12 cellular contexts compared by ENCODE assay signal in the genomic region with DNA sequence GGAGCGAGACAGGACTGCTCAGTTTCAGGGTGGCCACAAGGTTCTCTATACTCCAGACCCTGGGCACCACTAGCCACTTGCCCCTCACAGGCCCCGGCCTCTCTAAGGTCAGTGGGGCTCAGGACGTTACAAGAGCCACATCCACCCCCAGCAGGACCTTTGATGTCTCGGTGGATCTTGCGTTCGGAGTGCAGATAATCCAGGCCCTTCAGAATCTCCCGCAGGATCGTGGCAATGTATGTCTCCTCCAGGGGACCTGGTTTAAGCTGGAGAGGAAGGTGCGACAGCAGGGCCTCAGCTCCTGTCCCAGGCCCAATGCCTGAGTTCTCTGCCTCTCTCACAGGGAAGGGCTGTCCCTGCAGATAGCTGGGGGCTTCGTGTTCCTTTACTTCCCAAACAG. TPM values are rescaled to one million over a fixed set of nuclear protein-coding genes. Genes with fewer than 3 reads are reported as not detected.
A peak's percentile ranks its signal among the peaks of the same experiment; 100 is the strongest.
DNase-seq lines count a peak whose midpoint lies in the region; ATAC-seq and TF ChIP-seq lines count a peak whose summit lies in the region.
"Had no signal": no experiment of that assay in that cellular context is flagged by ENCODE, and none has a peak within 500 bp of the region (broad histone marks: within the 10 kb centered on the region; RNA-seq: fewer than 3 reads in every experiment).

No MANE protein-coding gene starts in this region.

- H2BK15ac ChIP-seq in H9 (ENCODE audit: low read depth, low read length): no peak overlapping the region

- H3K36me3 ChIP-seq in A673 (ENCODE audit: insufficient read depth, low read length, poor library complexity, severe bottlenecking): peaks cover 51% of the 10 kb centered on the region
- H3K36me3 ChIP-seq in osteoblast (ENCODE audit: insufficient read depth, low read length): peaks cover 30% of the 10 kb centered on the region

- no peak overlapping the region for H4K5ac ChIP-seq in H9 (ENCODE audit: insufficient read length, low read depth, low read length)

- H3K79me2 ChIP-seq in H9 (ENCODE audit: insufficient read depth, low read length) (peaks cover 1% of the 10 kb centered on the region; the same call in 1 of the 2 replicates), osteoblast (ENCODE audit: insufficient read depth, low read length) (peaks cover 50% of the 10 kb centered on the region)

- no peak overlapping the region for H3K18ac ChIP-seq in H9 (ENCODE audit: insufficient read length, low read depth, low read length)

- H3K79me1 ChIP-seq in H9 (ENCODE audit: insufficient read depth, low read depth, low read length, poor library complexity, severe bottlenecking): no peaks in the 10 kb centered on the region

- no peak overlapping the region for H2AK5ac ChIP-seq in H9 (ENCODE audit: insufficient read length, low read length)

- no peak for DNase-seq in A673 (ENCODE audit: low spot score)
- no peak for DNase-seq in H9
- DNase-seq in chondrocyte (ENCODE audit: low spot score): peak; percentile 55
- peak; percentile 65 for DNase-seq in osteoblast (ENCODE audit: insufficient read length, low spot score, missing footprints)
- DNase-seq in AML-193 (lab: John Stamatoyannopoulos, UW): no peak
- no peak for DNase-seq in retina
- no peak for DNase-seq in NCI-H146 treated with DMSO at 0.1 percent for 48 hours (lab: John Stamatoyannopoulos, UW; ENCODE audit: unreplicated experiment)
- DNase-seq: BE2C; CD4-positive, alpha-beta memory T cell had no signal

- H3K27ac Mint-ChIP-seq in H9 (peak overlapping the region in 2 of 3 experiments; percentile 32 to 34; a peak in 1 of 7 replicates), chondrocyte (ENCODE audit: unreplicated experiment) (no peak overlapping the region)

- no TSS peak for BruUV-seq in A673 (replicated peaks; lab: Mats Ljungman, UMichigan)

- no peak overlapping the region for H3K56ac ChIP-seq in H9 (ENCODE audit: insufficient read length, low read depth, low read length)

- H3K4me2 ChIP-seq in H9 (ENCODE audit: insufficient read depth, insufficient read length, low read length) (no peak overlapping the region), osteoblast (ENCODE audit: insufficient read depth, low read length) (no peak overlapping the region)

- H3K4me3 ChIP-seq in A673 (ENCODE audit: low read depth, low read length, poor library complexity, severe bottlenecking): no peak overlapping the region
- H3K4me3 ChIP-seq in osteoblast (ENCODE audit: insufficient read depth, low read length): no peak overlapping the region

- H3T11ph ChIP-seq in H9 (ENCODE audit: low read length): no peak overlapping the region

- no peak overlapping the region for H3K23ac ChIP-seq in H9 (ENCODE audit: insufficient read length, low read depth, low read length)

- H3K27ac ChIP-seq in A673 (ENCODE audit: low read depth, low read length, poor library complexity, severe bottlenecking) (peak overlapping the region; percentile 55), H9 (ENCODE audit: insufficient read length, low read depth, low read length) (no peak overlapping the region), osteoblast (ENCODE audit: low read depth, low read length) (no peak overlapping the region)
- H3K27ac ChIP-seq: C4-2B had no signal

- H3K23me2 ChIP-seq in H9 (ENCODE audit: insufficient read length, low read depth, low read length, poor library complexity, severe bottlenecking): no peaks in the 10 kb centered on the region

- H3K9me3 ChIP-seq in A673 (ENCODE audit: low read depth, low read length, poor library complexity, severe bottlenecking): no peaks in the 10 kb centered on the region
- H3K9me3 ChIP-seq in H9 (ENCODE audit: control insufficient read depth, low read depth, low read length): no peaks in the 10 kb centered on the region
- H3K9me3 ChIP-seq in osteoblast (ENCODE audit: low read depth, low read length): no peaks in the 10 kb centered on the region
- H3K9me3 ChIP-seq: BE2C had no signal

- H3K4me1 Mint-ChIP-seq in H9 (peaks cover 2 to 6% of the 10 kb centered on the region in 2 experiments; a peak in 2 of 4 replicates), chondrocyte (ENCODE audit: low read depth) (peaks cover 4% of the 10 kb centered on the region)

- H3K27me3 ChIP-seq in A673 (replicated peaks; ENCODE audit: insufficient read depth, low read depth, low read length, poor library complexity): no peaks in the 10 kb centered on the region
- H3K27me3 ChIP-seq in H9 (ENCODE audit: insufficient read depth, low read length): no peaks in the 10 kb centered on the region
- no peaks in the 10 kb centered on the region for H3K27me3 ChIP-seq in osteoblast (ENCODE audit: insufficient read depth, low read length)
- H3K27me3 ChIP-seq: BE2C had no signal

- intact Hi-C loops in A673 (cut with micrococcal nuclease; ENCODE audit: unreplicated experiment): no loop called here

- no peak overlapping the region for H3K9ac ChIP-seq in H9 (ENCODE audit: extremely low read depth, insufficient read length, low read length)

- H2AFZ ChIP-seq in H9 (ENCODE audit: low read length) (no peak overlapping the region), osteoblast (ENCODE audit: low read length) (no peak overlapping the region)

- H3K4me1 ChIP-seq in A673 (ENCODE audit: insufficient read depth, low read length, poor library complexity, severe bottlenecking): peaks cover 19% of the 10 kb centered on the region
- no peaks in the 10 kb centered on the region for H3K4me1 ChIP-seq in H9 (ENCODE audit: insufficient read depth, low read length)
- no peaks in the 10 kb centered on the region for H3K4me1 ChIP-seq in osteoblast (ENCODE audit: insufficient read depth, low read length)
- H3K4me1 ChIP-seq: BE2C had no signal

- no peak for ATAC-seq in HG02678 (IDR thresholded peaks at IDR 0.05; ENCODE audit: unreplicated experiment)
- ATAC-seq: HCT116 had no signal

- H3K9me3 Mint-ChIP-seq in H9 (no peaks in the 10 kb centered on the region), chondrocyte (ENCODE audit: low read depth) (no peaks in the 10 kb centered on the region)
- H3K9me3 Mint-ChIP-seq: CD4-positive, alpha-beta memory T cell had no signal

- H3K4me3 Mint-ChIP-seq in H9 (no peak overlapping the region), chondrocyte (ENCODE audit: unreplicated experiment) (no peak overlapping the region)
- H3K4me3 Mint-ChIP-seq: CD4-positive, alpha-beta memory T cell had no signal

- H4K8ac ChIP-seq in H9 (replicated peaks; ENCODE audit: insufficient read length, low read depth, low read length): no peak overlapping the region

- POLR2A ChIA-PET in A673 (lab: Charles Lee; ENCODE audit: low non-redundant PET): no interaction called here

- no peaks in the 10 kb centered on the region for H3K27me3 Mint-ChIP-seq in H9 (ENCODE audit: low read depth)
- no peaks in the 10 kb centered on the region for H3K27me3 Mint-ChIP-seq in chondrocyte (ENCODE audit: low read depth)
- H3K27me3 Mint-ChIP-seq: CD4-positive, alpha-beta memory T cell had no signal

- no peak overlapping the region for H3K4ac ChIP-seq in H9 (ENCODE audit: low read depth, low read length)

- no peak overlapping the region for H2BK20ac ChIP-seq in H9 (ENCODE audit: low read depth, low read length, poor library complexity, severe bottlenecking)

- no peak overlapping the region for H2BK120ac ChIP-seq in H9 (ENCODE audit: low read depth, low read length, poor library complexity, severe bottlenecking)

- WGBS in H9 (ENCODE audit: extremely low coverage, insufficient read length, low lambda C conversion rate): no CpG with 5 or more reads among the region's 10 CpGs

- H3K14ac ChIP-seq in H9 (ENCODE audit: insufficient read depth, low read length): no peak overlapping the region

- CTCF ChIA-PET in A673 (lab: Charles Lee): no interaction called here

- no peak overlapping the region for H2BK12ac ChIP-seq in H9 (ENCODE audit: insufficient read length, low read depth, low read length)

- H4K20me1 ChIP-seq in H9 (ENCODE audit: control insufficient read depth, insufficient read depth, insufficient read length) (no peaks in the 10 kb centered on the region), osteoblast (ENCODE audit: insufficient read depth, low read length) (peaks cover 33% of the 10 kb centered on the region)

- H4K91ac ChIP-seq in H9 (ENCODE audit: insufficient read length, low read depth, low read length): no peak overlapping the region

- no peak for TF ChIP-seq CTCF in A673 (conservative IDR thresholded peaks at IDR 0.05; ENCODE audit: low read depth, low read length)
- TF ChIP-seq CTCF in H9 (conservative IDR thresholded peaks at IDR 0.05): no peak
- no peak for TF ChIP-seq CTCF in chondrocyte (IDR thresholded peaks at IDR 0.05)
- no peak for TF ChIP-seq CTCF in osteoblast (IDR thresholded peaks at IDR 0.05; ENCODE audit: extremely low read depth, low read depth, low read length)

- no peak overlapping the region for H2BK5ac ChIP-seq in H9 (ENCODE audit: insufficient read length, low read length)

- H3K36me3 Mint-ChIP-seq in H9 (ENCODE audit: insufficient read depth in 1 of 3, low read depth in 3 of 3): peaks cover 27 to 57% (median 57%) of the 10 kb centered on the region in 3 experiments
- H3K36me3 Mint-ChIP-seq in chondrocyte (ENCODE audit: low read depth): peaks cover 12% of the 10 kb centered on the region

RNA-seq across cellular contexts. Expression of a gene that starts 8.4 kb away (rescaled TPM):
- total RNA-seq in A673 (2021) (171 and 190 TPM in 2 replicates), H9 (2021) (189 TPM in 2 replicates), chondrocyte (158 to 174 TPM (median 169 TPM) in 3 replicates), osteoblast (189 and 227 TPM in 2 replicates)

RNA-seq across cellular contexts. Expression of a gene that starts 58.5 kb away (rescaled TPM):
- total RNA-seq in A673 (2021) (2.7 and 4.0 TPM in 2 replicates), H9 (2021) (33.9 and 35.6 TPM in 2 replicates), chondrocyte (28.5 to 46.8 TPM (median 44.6 TPM) in 3 replicates), osteoblast (33.3 and 41.3 TPM in 2 replicates)
- total RNA-seq: CD4-positive, alpha-beta memory T cell had no signal

Comparison
In these comparisons a context has a peak if more than half of its experiments do, and no peak if none do; other contexts are left out.
1. DNase-seq: peak in chondrocyte (single experiment) and osteoblast (single experiment); none in A673 (single experiment), H9 (single experiment), AML-193 (0 of 2), retina (single experiment) and NCI-H146 treated with DMSO at 0.1 percent for 48 hours (single experiment).